23 cellular contexts compared by ENCODE assay signal in the genomic region with DNA sequence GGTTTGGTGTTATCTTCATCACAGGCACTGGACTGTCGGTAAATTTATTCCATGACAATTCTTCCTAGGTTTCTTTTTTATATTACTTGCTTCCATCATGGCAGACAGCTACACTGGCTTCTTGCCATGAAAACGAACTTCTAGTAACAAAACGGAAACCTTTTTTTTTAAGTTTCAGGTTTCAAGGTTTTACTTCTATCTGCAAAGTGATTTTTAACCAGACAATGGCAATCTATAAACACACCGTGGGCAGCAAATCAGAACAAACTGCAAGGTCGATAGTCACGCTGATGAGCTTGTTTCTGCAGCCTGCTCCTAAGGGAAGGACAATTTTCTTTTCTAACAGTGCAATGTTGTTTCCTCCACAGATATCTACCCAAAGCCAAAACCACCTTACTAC. TPM values are rescaled to one million over a fixed set of nuclear protein-coding genes. Genes with fewer than 3 reads are reported as not detected.
DNase-seq lines count a peak whose midpoint lies in the region; ATAC-seq and TF ChIP-seq lines count a peak whose summit lies in the region.
"Had no signal": no experiment of that assay in that cellular context is flagged by ENCODE, and none has a peak within 500 bp of the region (broad histone marks: within the 10 kb centered on the region; RNA-seq: fewer than 3 reads in every experiment).

No MANE protein-coding gene starts in this region.

- peak overlapping the region; percentile 73 for H3K4me3 Mint-ChIP-seq in progenitor cell of endocrine pancreas (ENCODE audit: low read depth)
- H3K4me3 Mint-ChIP-seq: activated B cell treated with CpG ODN at 0.5 μM for 24 hours; activated CD8-positive, alpha-beta memory T cell treated with anti-CD3 and anti-CD28 coated beads, Interleukin-2, amount 10 ng/mL, durations not matched to agents 7 days and 5 days; immature natural killer cell; memory B cell had no signal

- no peak for TF ChIP-seq CTCF in progenitor cell of endocrine pancreas (IDR thresholded peaks at IDR 0.05; ENCODE audit: unreplicated experiment)

- no peaks in the 10 kb centered on the region for H3K9me3 ChIP-seq in endocrine pancreas (ENCODE audit: control insufficient read depth, low read length)
- H3K9me3 ChIP-seq: BLaER1 treated with 17β-estradiol and CSF1 and Interleukin-3, amounts not matched to agents 10 nM and 100 nM; neutrophil; tibial artery had no signal

- no peaks in the 10 kb centered on the region for H3K9me3 Mint-ChIP-seq in progenitor cell of endocrine pancreas (ENCODE audit: low read depth)
- H3K9me3 Mint-ChIP-seq: activated B cell treated with CpG ODN at 0.5 μM for 24 hours, immature natural killer cell, memory B cell had no signal

- no peaks in the 10 kb centered on the region for H3K27me3 ChIP-seq in endocrine pancreas (ENCODE audit: control insufficient read depth, insufficient read depth, low read length)
- H3K27me3 ChIP-seq: BLaER1 treated with 17β-estradiol and CSF1 and Interleukin-3, amounts not matched to agents 10 nM and 100 nM; neutrophil; tibial artery had no signal

- H3K4me1 Mint-ChIP-seq in progenitor cell of endocrine pancreas (ENCODE audit: low read depth) = peaks cover 47% of the 10 kb centered on the region
- H3K4me1 Mint-ChIP-seq: activated B cell treated with CpG ODN at 0.5 μM for 24 hours, memory B cell had no signal

- peaks cover 3% of the 10 kb centered on the region for H3K36me3 Mint-ChIP-seq in progenitor cell of endocrine pancreas (ENCODE audit: insufficient read depth)
- H3K36me3 Mint-ChIP-seq: activated CD8-positive, alpha-beta memory T cell treated with anti-CD3 and anti-CD28 coated beads, Interleukin-2, amount 10 ng/mL, durations not matched to agents 7 days and 5 days; immature natural killer cell; memory B cell had no signal

- H3K27me3 Mint-ChIP-seq in progenitor cell of endocrine pancreas = no peaks in the 10 kb centered on the region

- ATAC-seq in GM19463 (IDR thresholded peaks at IDR 0.05; ENCODE audit: unreplicated experiment) = peak; percentile 60
- ATAC-seq in HG03460 (IDR thresholded peaks at IDR 0.05; ENCODE audit: unreplicated experiment) = peak; percentile 61
- no peak for ATAC-seq in HG02571 (IDR thresholded peaks at IDR 0.05; ENCODE audit: unreplicated experiment)
- ATAC-seq: activated CD8-positive, alpha-beta memory T cell treated with anti-CD3 and anti-CD28 coated beads, Interleukin-2, amount 10 ng/mL, durations not matched to agents 7 days and 5 days; Panc1; sciatic nerve had no signal

- DNase-seq in progenitor cell of endocrine pancreas (ENCODE audit: low spot score, unreplicated experiment) (no peak), 8988T (no peak), NCI-H1092 (lab: John Stamatoyannopoulos, UW) (no peak)
- no peak for DNase-seq in stimulated activated CD4-positive, alpha-beta T cell treated with anti-CD3 and anti-CD28 coated beads, Interleukin-4, amount 100 ng/mL, for 1 hour
- DNase-seq: activated B cell treated with CpG ODN at 0.5 μM for 24 hours; activated CD8-positive, alpha-beta memory T cell treated with anti-CD3 and anti-CD28 coated beads, Interleukin-2, amount 10 ng/mL, durations not matched to agents 7 days and 5 days; activated gamma-delta T cell; DND-41; immature natural killer cell; NCI-H2081 treated with DMSO at 0.1 percent for 48 hours; NCI-H69; stimulated activated CD4-positive, alpha-beta T cell treated with anti-CD3 and anti-CD28 coated beads, Interleukin-2, amount 100 ng/mL, for 48 hours; tibial artery had no signal

- no peaks in the 10 kb centered on the region for H3K36me3 ChIP-seq in endocrine pancreas (ENCODE audit: control insufficient read depth, insufficient read depth, low read length)
- H3K36me3 ChIP-seq: BLaER1 treated with 17β-estradiol and CSF1 and Interleukin-3, amounts not matched to agents 10 nM and 100 nM; neutrophil; tibial artery had no signal

- no peaks in the 10 kb centered on the region for H3K4me1 ChIP-seq in endocrine pancreas (ENCODE audit: control insufficient read depth, insufficient read depth, low read length)
- H3K4me1 ChIP-seq: tibial artery had no signal

- peak overlapping the region; percentile 98 for H3K27ac Mint-ChIP-seq in progenitor cell of endocrine pancreas
- H3K27ac Mint-ChIP-seq: activated B cell treated with CpG ODN at 0.5 μM for 24 hours; activated CD8-positive, alpha-beta memory T cell treated with anti-CD3 and anti-CD28 coated beads, Interleukin-2, amount 10 ng/mL, durations not matched to agents 7 days and 5 days; immature natural killer cell; memory B cell had no signal

- no peak overlapping the region for H3K9ac ChIP-seq in endocrine pancreas (ENCODE audit: control insufficient read depth, insufficient read depth, low read length)
- H3K9ac ChIP-seq: BLaER1 treated with 17β-estradiol and CSF1 and Interleukin-3, amounts not matched to agents 10 nM and 100 nM had no signal

- H3K4me3 ChIP-seq in endocrine pancreas (ENCODE audit: control insufficient read depth, insufficient read depth, low read length) = peak overlapping the region; percentile 10
- H3K4me3 ChIP-seq: BLaER1 treated with 17β-estradiol and CSF1 and Interleukin-3, amounts not matched to agents 10 nM and 100 nM; tibial artery had no signal

RNA-seq across cellular contexts. Expression of gene XG, which starts 29.9 kb away (rescaled TPM):
- total RNA-seq in progenitor cell of endocrine pancreas = 1.2 and 2.4 TPM in 2 replicates
- total RNA-seq: activated B cell treated with CpG ODN at 0.5 μM for 24 hours; activated CD8-positive, alpha-beta memory T cell treated with anti-CD3 and anti-CD28 coated beads, Interleukin-2, amount 10 ng/mL, durations not matched to agents 7 days and 5 days; HT-29 had no signal

RNA-seq across cellular contexts. Expression of gene GYG2, which starts 47.0 kb away (rescaled TPM):
- 107 and 117 TPM in 2 replicates for total RNA-seq in progenitor cell of endocrine pancreas
- total RNA-seq: activated B cell treated with CpG ODN at 0.5 μM for 24 hours; activated CD8-positive, alpha-beta memory T cell treated with anti-CD3 and anti-CD28 coated beads, Interleukin-2, amount 10 ng/mL, durations not matched to agents 7 days and 5 days; HT-29 had no signal
